In genomic region chr3:42501681-42502428, GRCh38 we compare ENCODE assay signal across 8 cellular contexts. TPM values are rescaled to one million over a fixed set of nuclear protein-coding genes. Genes with fewer than 3 reads are reported as not detected.
DNase-seq lines count a peak whose midpoint lies in the region; ATAC-seq, FAIRE-seq and TF ChIP-seq lines count a peak whose summit lies in the region.

No MANE protein-coding gene starts in this region.

- POLR2A ChIA-PET in RWPE1 (lab: Yijun Ruan, JAX; ENCODE audit: low non-redundant PET), result interaction anchor here (0.8 to 1.0 kb wide), 3 partner anchors 26 to 48 kb away, joined by 3 to 4 read pairs (median 3); no protein-coding TSS in a partner anchor

- TF ChIP-seq POLR2A in GM12892 (IDR thresholded peaks at IDR 0.05; ENCODE audit: low read depth, low read length), result no peak

- intact Hi-C loops in posterior vena cava (cut with DNase I), result no loop called here

- peak overlapping the region; percentile 81 for H3K27ac Mint-ChIP-seq in activated naive CD4-positive, alpha-beta T cell treated with anti-CD3 and anti-CD28 coated beads, Interleukin-2, amount 10 ng/mL, durations not matched to agents 7 days and 5 days

- H3K4me3 Mint-ChIP-seq in activated naive CD4-positive, alpha-beta T cell treated with anti-CD3 and anti-CD28 coated beads, Interleukin-2, amount 10 ng/mL, durations not matched to agents 7 days and 5 days, result peak overlapping the region; percentile 83

- H3K36me3 ChIP-seq in cardiac muscle cell, result no peaks in the 10 kb centered on the region

- TF ChIP-seq CTCF in RWPE1 (conservative IDR thresholded peaks at IDR 0.05; ENCODE audit: low read depth), result peak; percentile 73
- peak; percentile 63 for TF ChIP-seq CTCF in cardiac muscle cell (IDR thresholded peaks at IDR 0.05; ENCODE audit: low read depth, low read length)

- peaks cover 3% of the 10 kb centered on the region for H3K4me1 ChIP-seq in cardiac muscle cell (ENCODE audit: low read depth)

- peaks cover 58% of the 10 kb centered on the region for H3K27me3 Mint-ChIP-seq in activated naive CD4-positive, alpha-beta T cell treated with anti-CD3 and anti-CD28 coated beads, Interleukin-2, amount 10 ng/mL, durations not matched to agents 7 days and 5 days

- H3K9me3 ChIP-seq in cardiac muscle cell (ENCODE audit: low read depth), result no peaks in the 10 kb centered on the region

- H3K36me3 Mint-ChIP-seq in activated naive CD4-positive, alpha-beta T cell treated with anti-CD3 and anti-CD28 coated beads, Interleukin-2, amount 10 ng/mL, durations not matched to agents 7 days and 5 days, result no peaks in the 10 kb centered on the region

- H3K27ac ChIP-seq in RWPE1 (no peak overlapping the region), cardiac muscle cell (no peak overlapping the region)

- peak; percentile 62 for DNase-seq in GM12892 (ENCODE audit: insufficient read length)
- peak; percentile 49 for DNase-seq in RWPE1 (ENCODE audit: low spot score)
- peak; percentile 76 for DNase-seq in activated naive CD4-positive, alpha-beta T cell treated with anti-CD3 and anti-CD28 coated beads, Interleukin-2, amount 10 ng/mL, durations not matched to agents 7 days and 5 days
- peak; percentile 40 to 65 for DNase-seq in cardiac muscle cell (ENCODE audit: low read depth in 1 of 2, low spot score in 1 of 2)
- peak; percentile 83 for DNase-seq in posterior vena cava (ENCODE audit: low spot score)
- peak; percentile 46 for DNase-seq in urothelium cell line (ENCODE audit: low spot score)
- no peak for DNase-seq in SW 1271 (lab: John Stamatoyannopoulos, UW)

- peak; percentile 77 for FAIRE-seq in GM12892 (lab: Jason Lieb, UNC)
- no peak for FAIRE-seq in urothelium cell line (lab: Jason Lieb, UNC)

- ATAC-seq in HG02938 (IDR thresholded peaks at IDR 0.05; ENCODE audit: unreplicated experiment), result peak; percentile 26

- H3K9me3 Mint-ChIP-seq in activated naive CD4-positive, alpha-beta T cell treated with anti-CD3 and anti-CD28 coated beads, Interleukin-2, amount 10 ng/mL, durations not matched to agents 7 days and 5 days, result no peaks in the 10 kb centered on the region

- peaks cover 50% of the 10 kb centered on the region for H3K4me1 Mint-ChIP-seq in activated naive CD4-positive, alpha-beta T cell treated with anti-CD3 and anti-CD28 coated beads, Interleukin-2, amount 10 ng/mL, durations not matched to agents 7 days and 5 days

- H3K27me3 ChIP-seq in cardiac muscle cell, result peaks cover 55% of the 10 kb centered on the region

- CTCF ChIA-PET in RWPE1 (lab: Yijun Ruan, JAX), result interaction anchor here (0.6 to 1.9 kb wide), 11 partner anchors 9 to 1186 kb away, joined by 3 to 8 read pairs (median 4); no protein-coding TSS in a partner anchor
- CTCF ChIA-PET in activated naive CD4-positive, alpha-beta T cell treated with anti-CD3 and anti-CD28 coated beads, Interleukin-2, amount 10 ng/mL, durations not matched to agents 7 days and 5 days (lab: Charles Lee), result interaction anchor here (0.6 to 7.2 kb wide), 22 partner anchors 9 to 437 kb away, joined by 3 to 113 read pairs (median 4); no protein-coding TSS in a partner anchor

- peak overlapping the region; percentile 40 for H3K4me3 ChIP-seq in cardiac muscle cell

RNA-seq across cellular contexts. Expression of gene VIPR1, which starts 0.6 kb away (rescaled TPM):
- polyA plus RNA-seq in GM12892 (2012; ENCODE audit: missing spikeins), result not detected
- 0.35 and 1.6 TPM in 2 replicates for total RNA-seq in cardiac muscle cell
- polyA plus RNA-seq in cardiac muscle cell, result 0.60 and 0.86 TPM in 2 replicates
- total RNA-seq in posterior vena cava, result 1 to 10 TPM; 1.3 to 2.2 TPM

Comparison
In these comparisons a context has a peak if more than half of its experiments do, and no peak if none do; other contexts are left out.
1. DNase-seq: peak in GM12892 (single experiment), RWPE1 (single experiment), activated naive CD4-positive, alpha-beta T cell treated with anti-CD3 and anti-CD28 coated beads, Interleukin-2, amount 10 ng/mL, durations not matched to agents 7 days and 5 days (single experiment), cardiac muscle cell (2 of 2), posterior vena cava (single experiment) and urothelium cell line (single experiment); none in SW 1271 (0 of 2).